Comparison of ENCODE assay signal across 1 cellular context in genomic region chr7:131827421-131827820, GRCh38.
TF ChIP-seq lines count a peak whose summit lies in the region.

No MANE protein-coding gene starts in this region.

TF ChIP-seq in H1, 55 proteins besides CTCF, POLR2A, EP300 and RAD21:
- TF ChIP-seq CREB1 (IDR thresholded peaks at IDR 0.05): no peak
- TF ChIP-seq CHD2 (IDR thresholded peaks at IDR 0.05; ENCODE audit: low read length): no peak
- TF ChIP-seq MAFK (IDR thresholded peaks at IDR 0.05; ENCODE audit: low read depth, low read length): no peak
- TF ChIP-seq KDM5A (IDR thresholded peaks at IDR 0.05; ENCODE audit: low read length): no peak
- TF ChIP-seq CBX8 (IDR thresholded peaks at IDR 0.05; ENCODE audit: borderline replicate concordance, low read depth, low read length): no peak
- TF ChIP-seq ATF2 (IDR thresholded peaks at IDR 0.05; ENCODE audit: low read length): no peak
- TF ChIP-seq CEBPB (IDR thresholded peaks at IDR 0.05; ENCODE audit: low read depth, low read length): no peak
- TF ChIP-seq ATF3 (IDR thresholded peaks at IDR 0.05; ENCODE audit: insufficient read depth, low read depth, low read length): no peak
- no peak for TF ChIP-seq TEAD4 (IDR thresholded peaks at IDR 0.05; ENCODE audit: low read depth, low read length)
- no peak for TF ChIP-seq RBBP5 (IDR thresholded peaks at IDR 0.05; ENCODE audit: borderline replicate concordance, low read depth, low read length)
- TF ChIP-seq NRF1 (IDR thresholded peaks at IDR 0.05; ENCODE audit: low read depth, low read length): no peak
- no peak for TF ChIP-seq TAF7 (optimal IDR thresholded peaks at IDR 0.05; ENCODE audit: borderline replicate concordance, low read depth, low read length)
- TF ChIP-seq YY1 (IDR thresholded peaks at IDR 0.05; ENCODE audit: low read depth, low read length): no peak
- no peak for TF ChIP-seq SP1 (IDR thresholded peaks at IDR 0.05; ENCODE audit: low read depth, low read length)
- no peak for TF ChIP-seq BCL11A (IDR thresholded peaks at IDR 0.05; ENCODE audit: low read depth in 2 of 2, low read length in 2 of 2)
- no peak for TF ChIP-seq EZH2 (IDR thresholded peaks at IDR 0.05; ENCODE audit: low read depth, low read length, severe bottlenecking)
